In the genomic region with DNA sequence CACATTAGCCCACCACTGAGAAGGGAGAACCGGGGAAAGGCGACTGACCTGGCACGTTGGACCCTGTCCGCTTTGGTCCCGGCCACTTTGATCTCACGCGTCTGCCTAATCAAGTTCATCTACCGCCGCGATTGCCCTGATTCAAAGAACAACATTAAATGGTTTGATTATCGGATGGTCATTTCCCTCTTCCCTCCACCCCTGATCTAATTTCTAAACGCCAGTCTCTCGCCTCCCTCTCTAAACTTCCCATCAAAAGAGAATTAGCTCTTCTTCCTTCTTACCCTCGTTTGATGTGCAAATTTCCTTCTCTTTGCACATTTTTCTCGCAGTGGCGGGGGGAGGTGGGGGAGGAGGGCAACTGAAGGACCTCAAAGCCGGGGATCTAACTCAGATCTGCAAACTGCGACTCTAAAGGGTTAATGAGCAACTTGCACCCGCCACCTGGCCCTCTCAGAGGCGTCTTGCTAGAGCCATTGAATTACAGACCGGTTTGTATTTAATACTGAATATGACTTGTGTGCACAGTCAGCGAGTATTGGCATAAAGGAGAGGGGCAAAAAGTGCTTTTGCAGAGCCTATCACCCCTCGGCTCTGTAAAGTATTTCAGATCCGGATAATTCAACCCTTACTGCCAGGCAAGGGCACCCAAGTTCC, we compare ENCODE assay signal across 9 cellular contexts. TPM values are rescaled to one million over a fixed set of nuclear protein-coding genes. Genes with fewer than 3 reads are reported as not detected.
DNase-seq lines count a peak whose midpoint lies in the region; ATAC-seq, FAIRE-seq and TF ChIP-seq lines count a peak whose summit lies in the region.
"Had no signal": no experiment of that assay in that cellular context is flagged by ENCODE, and none has a peak within 500 bp of the region (broad histone marks: within the 10 kb centered on the region; RNA-seq: fewer than 3 reads in every experiment).

No MANE protein-coding gene starts in this region.

- peak overlapping the region; percentile 79 for H3K4me3 ChIP-seq in astrocyte of the spinal cord (ENCODE audit: low read depth, low read length)
- peak overlapping the region; percentile 92 to 96 (median 94) for H3K4me3 ChIP-seq in keratinocyte (ENCODE audit: control insufficient read depth in 2 of 3, extremely low read depth in 1 of 3, insufficient read depth in 2 of 3, low read depth in 1 of 3, low read length in 3 of 3)
- H3K4me3 ChIP-seq in stomach: peak overlapping the region; percentile 43 to 56 (median 46)
- H3K4me3 ChIP-seq in testis: peak overlapping the region in 1 of 2 donors; percentile 57

- no peaks in the 10 kb centered on the region for H3K9me3 ChIP-seq in keratinocyte (ENCODE audit: control insufficient read depth, low read depth, low read length)
- H3K9me3 ChIP-seq in stomach: no peaks in the 10 kb centered on the region
- no peaks in the 10 kb centered on the region for H3K9me3 ChIP-seq in testis

- H3K79me2 ChIP-seq in keratinocyte (ENCODE audit: control insufficient read depth, insufficient read depth, low read length): peaks cover 25% of the 10 kb centered on the region

- no peak for TF ChIP-seq POLR2A in stomach (IDR thresholded peaks at IDR 0.05)
- TF ChIP-seq POLR2A in testis (IDR thresholded peaks at IDR 0.05): no peak

- no peak for TF ChIP-seq CTCF in astrocyte of the spinal cord (IDR thresholded peaks at IDR 0.05; ENCODE audit: low read depth, low read length)
- TF ChIP-seq CTCF in keratinocyte (optimal IDR thresholded peaks at IDR 0.05 in 1 of 3, IDR thresholded peaks at IDR 0.05 in 1 of 3, conservative IDR thresholded peaks at IDR 0.05 in 1 of 3; ENCODE audit: extremely low read depth in 1 of 3, insufficient read depth in 2 of 3, low read length in 3 of 3): no peak
- no peak for TF ChIP-seq CTCF in stomach (IDR thresholded peaks at IDR 0.05)
- no peak for TF ChIP-seq CTCF in testis (IDR thresholded peaks at IDR 0.05)

- DNase-seq in astrocyte of the spinal cord (ENCODE audit: low read depth, low spot score) (peak; percentile 48), keratinocyte (ENCODE audit: low read depth, low spot score) (no peak), stomach (no peak), testis (no peak)
- no peak for DNase-seq in activated CD4-positive, alpha-beta T cell treated with anti-CD3 and anti-CD28 coated beads, Interleukin-2, amount 50 U/mL, for 48 hours
- no peak for DNase-seq in activated naive CD4-positive, alpha-beta T cell treated with Interleukin-2 at 50 U/mL for 16 hours

- peak overlapping the region; percentile 91 for H2AFZ ChIP-seq in keratinocyte (ENCODE audit: control insufficient read depth, low read length)

- ATAC-seq in HG03066 (IDR thresholded peaks at IDR 0.05; ENCODE audit: low read depth, unreplicated experiment): peak; percentile 27
- no peak for ATAC-seq in GM19452 (IDR thresholded peaks at IDR 0.05; ENCODE audit: unreplicated experiment)

- no peaks in the 10 kb centered on the region for H4K20me1 ChIP-seq in keratinocyte (ENCODE audit: control insufficient read depth, extremely low read depth, insufficient read depth, low read length)

- H3K9me1 ChIP-seq in keratinocyte (ENCODE audit: control insufficient read depth, extremely low read depth, insufficient read depth, low read length): no peaks in the 10 kb centered on the region

- H3K27ac ChIP-seq in keratinocyte (ENCODE audit: control insufficient read depth, insufficient read depth, low read length) (peak overlapping the region; percentile 79), stomach (no peak overlapping the region), testis (no peak overlapping the region)
- H3K27ac ChIP-seq: HL-60 had no signal

- intact Hi-C loops in stomach (cut with DNase I; ENCODE audit: low total_unique reads) (loop anchor here (5.0 kb wide), 1 partner anchor 174 kb away; no protein-coding TSS in a partner anchor), testis (cut with DNase I; ENCODE audit: low total_unique reads) (loop anchor here (10.0 kb wide), 1 partner anchor 171 kb away; no protein-coding TSS in a partner anchor)

- H3K4me1 ChIP-seq in keratinocyte (ENCODE audit: control insufficient read depth, extremely low read depth, insufficient read depth, low read length): peaks cover 34% of the 10 kb centered on the region
- peaks cover 13 to 29% (median 26%) of the 10 kb centered on the region in 4 donors for H3K4me1 ChIP-seq in stomach
- peaks cover 10% of the 10 kb centered on the region for H3K4me1 ChIP-seq in testis

- H3K27me3 ChIP-seq in keratinocyte (ENCODE audit: control insufficient read depth, extremely low read depth, insufficient read depth, low read length) (no peaks in the 10 kb centered on the region), stomach (peaks cover 0 to 70% (median 28%) of the 10 kb centered on the region in 3 donors), testis (no peaks in the 10 kb centered on the region)

- WGBS in stomach, 5 donors: 2 to 5% (median 2%) methylated on average over 24 of the region's 24 CpGs
- WGBS in testis, 2 donors: 5 to 7% methylated on average over 24 of the region's 24 CpGs

- peak overlapping the region; percentile 90 for H3K9ac ChIP-seq in keratinocyte (ENCODE audit: control insufficient read depth, extremely low read depth, insufficient read depth, low read length)

- H3K4me2 ChIP-seq in keratinocyte (ENCODE audit: control insufficient read depth, extremely low read depth, insufficient read depth, low read depth, low read length): peak overlapping the region; percentile 97

- FAIRE-seq in keratinocyte (lab: Jason Lieb, UNC): no peak

- H3K36me3 ChIP-seq in keratinocyte (ENCODE audit: control insufficient read depth in 2 of 2, extremely low read depth in 1 of 2, insufficient read depth in 2 of 2, low read length in 2 of 2) (peaks cover 0 to 13% of the 10 kb centered on the region in 2 experiments), stomach (no peaks in the 10 kb centered on the region), testis (ENCODE audit: low read depth, missing control alignments) (no peaks in the 10 kb centered on the region)

- dilution Hi-C loops in keratinocyte (cut with MboI; ENCODE audit: extremely low pct_ligation_motif_present, low sequenced_read_pairs): loop anchor here (25.0 kb wide), 1 partner anchor 249 kb away; no protein-coding TSS in a partner anchor

- TF ChIP-seq EP300 in stomach (IDR thresholded peaks at IDR 0.05): no peak

- in situ Hi-C loops in astrocyte of the spinal cord (cut with HindIII; ENCODE audit: low sequenced_read_pairs): no loop called here

RNA-seq across cellular contexts. Expression of a gene that starts 0.6 kb away (rescaled TPM):
- polyA plus RNA-seq in keratinocyte: 78.4 to 320 TPM (median 223 TPM) in 3 replicates
- polyA plus RNA-seq in keratinocyte (2011; ENCODE audit: low read depth): 43.2 TPM
- 68.2 and 168 TPM in 2 replicates for polyA plus RNA-seq in keratinocyte (2011; cell fraction: cytosol; rRNA removed)
- polyA plus RNA-seq in keratinocyte (2011; cell fraction: nucleus; rRNA removed): 195 and 207 TPM in 2 replicates
- 53.9 and 191 TPM in 2 replicates for polyA plus RNA-seq in keratinocyte (2012; ENCODE audit: low replicate concordance)
- polyA minus RNA-seq in keratinocyte: 40.7 to 108 TPM (median 51.2 TPM) in 3 replicates
- 98.8 TPM for polyA minus RNA-seq in keratinocyte (2011; cell fraction: cytosol; rRNA and poly(A)+ RNA removed)
- polyA minus RNA-seq in keratinocyte (2011; cell fraction: nucleus; rRNA and poly(A)+ RNA removed): 54.3 and 92.1 TPM in 2 replicates
- 1 to 10 TPM in 2 of 5 donors, not detected in 3; 1.2 to 3.5 TPM for total RNA-seq in stomach
- polyA plus RNA-seq in stomach: 1 to 10 TPM in 1 of 3 donors, under 1 TPM in 2; 0.73 to 4.0 (median 0.76) TPM
- 1 to 10 TPM; 1.5 to 4.1 TPM for total RNA-seq in testis
- polyA plus RNA-seq in testis (ENCODE audit: insufficient read depth, low read depth, low replicate concordance): 0.69 TPM

Comparison
In these comparisons a context has a peak if more than half of its experiments do, and no peak if none do; other contexts are left out.
1. RNA of a gene that starts 0.6 kb away (polyA plus RNA-seq): 43.2 to 320 TPM in keratinocyte; 0.73 to 4.0 TPM in stomach and 0.69 TPM in testis (single experiment); every median in the first group is over 4 times any median in the second.